In genomic region chr9:137077758-137078693, GRCh38 we compare ENCODE assay signal across 6 cellular contexts. TPM values are rescaled to one million over a fixed set of nuclear protein-coding genes. Genes with fewer than 3 reads are reported as not detected.
DNase-seq lines count a peak whose midpoint lies in the region; ATAC-seq and TF ChIP-seq lines count a peak whose summit lies in the region.

No MANE protein-coding gene starts in this region.

- ATAC-seq in HG02798 (IDR thresholded peaks at IDR 0.05; ENCODE audit: poor library complexity, unreplicated experiment): no peak

- peaks cover 23% of the 10 kb centered on the region for H3K36me3 ChIP-seq in osteoblast (ENCODE audit: insufficient read depth, low read length)

- H3K79me2 ChIP-seq in osteoblast (ENCODE audit: insufficient read depth, low read length): peaks cover 42% of the 10 kb centered on the region

- no peaks in the 10 kb centered on the region for H3K27me3 ChIP-seq in osteoblast (ENCODE audit: insufficient read depth, low read length)

- TF ChIP-seq CTCF in GM12865 (IDR thresholded peaks at IDR 0.05; ENCODE audit: insufficient read depth, low read depth, low read length, missing control alignments): no peak
- TF ChIP-seq CTCF in osteoblast (IDR thresholded peaks at IDR 0.05; ENCODE audit: extremely low read depth, low read depth, low read length): no peak

- peaks cover 6% of the 10 kb centered on the region for H4K20me1 ChIP-seq in osteoblast (ENCODE audit: insufficient read depth, low read length)

- H3K4me3 ChIP-seq in GM12865 (ENCODE audit: low read depth, low read length): peak overlapping the region; percentile 73
- H3K4me3 ChIP-seq in osteoblast (ENCODE audit: insufficient read depth, low read length): peak overlapping the region; percentile 79

- H3K27ac ChIP-seq in caudate nucleus (ENCODE audit: low read depth, low read length): peak overlapping the region; percentile 70
- H3K27ac ChIP-seq in osteoblast (ENCODE audit: low read depth, low read length): no peak overlapping the region

- DNase-seq in GM12865 (ENCODE audit: low read depth): peak; percentile 66
- no peak for DNase-seq in caudate nucleus (lab: John Stamatoyannopoulos, UW)
- peak; percentile 91 for DNase-seq in osteoblast (ENCODE audit: insufficient read length, low spot score, missing footprints)
- DNase-seq in GDM1 (lab: John Stamatoyannopoulos, UW): no peak

- H2AFZ ChIP-seq in osteoblast (ENCODE audit: low read length): no peak overlapping the region

- H3K4me2 ChIP-seq in osteoblast (ENCODE audit: insufficient read depth, low read length): peak overlapping the region; percentile 85

- no peaks in the 10 kb centered on the region for H3K9me3 ChIP-seq in osteoblast (ENCODE audit: low read depth, low read length)

- H3K4me1 ChIP-seq in osteoblast (ENCODE audit: insufficient read depth, low read length): peaks cover 7% of the 10 kb centered on the region

- no peak for TF ChIP-seq EP300 in Ishikawa (IDR thresholded peaks at IDR 0.05; ENCODE audit: borderline replicate concordance)

- no peak for TF ChIP-seq RAD21 in Ishikawa (IDR thresholded peaks at IDR 0.05; ENCODE audit: low read depth)

TF ChIP-seq in Ishikawa, 13 proteins besides CTCF, POLR2A, EP300 and RAD21:
- TF ChIP-seq USF1 (IDR thresholded peaks at IDR 0.05): no peak
- peak; percentile 68; the same call in 1 of the 2 replicates for TF ChIP-seq ZBTB7A (IDR thresholded peaks at IDR 0.05; ENCODE audit: low read depth)
- TF ChIP-seq CEBPB (IDR thresholded peaks at IDR 0.05): no peak

RNA-seq across cellular contexts. Expression of gene UAP1L1, which starts 0.7 kb away (rescaled TPM):
- total RNA-seq in osteoblast: 35.9 and 36.9 TPM in 2 replicates

RNA-seq across cellular contexts. Expression of gene SAPCD2, which starts 7.7 kb away (rescaled TPM):
- 0.88 and 1.1 TPM in 2 replicates for total RNA-seq in osteoblast

RNA-seq across cellular contexts. Expression of gene MAN1B1, which starts 8.8 kb away (rescaled TPM):
- total RNA-seq in osteoblast: 94.1 and 103 TPM in 2 replicates

RNA-seq across cellular contexts. Expression of gene ENTPD2, which starts 24.2 kb away (rescaled TPM):
- not detected in 2 replicates for total RNA-seq in osteoblast

RNA-seq across cellular contexts. Expression of gene NPDC1, which starts 32.0 kb away (rescaled TPM):
- 10.0 and 10.1 TPM in 2 replicates for total RNA-seq in osteoblast

Comparison
In these comparisons a context has a peak if more than half of its experiments do, and no peak if none do; other contexts are left out.
1. DNase-seq: peak in GM12865 (single experiment) and osteoblast (single experiment); none in caudate nucleus (0 of 61) and GDM1 (single experiment).